Comparison of ENCODE assay signal across 12 cellular contexts in the genomic region with DNA sequence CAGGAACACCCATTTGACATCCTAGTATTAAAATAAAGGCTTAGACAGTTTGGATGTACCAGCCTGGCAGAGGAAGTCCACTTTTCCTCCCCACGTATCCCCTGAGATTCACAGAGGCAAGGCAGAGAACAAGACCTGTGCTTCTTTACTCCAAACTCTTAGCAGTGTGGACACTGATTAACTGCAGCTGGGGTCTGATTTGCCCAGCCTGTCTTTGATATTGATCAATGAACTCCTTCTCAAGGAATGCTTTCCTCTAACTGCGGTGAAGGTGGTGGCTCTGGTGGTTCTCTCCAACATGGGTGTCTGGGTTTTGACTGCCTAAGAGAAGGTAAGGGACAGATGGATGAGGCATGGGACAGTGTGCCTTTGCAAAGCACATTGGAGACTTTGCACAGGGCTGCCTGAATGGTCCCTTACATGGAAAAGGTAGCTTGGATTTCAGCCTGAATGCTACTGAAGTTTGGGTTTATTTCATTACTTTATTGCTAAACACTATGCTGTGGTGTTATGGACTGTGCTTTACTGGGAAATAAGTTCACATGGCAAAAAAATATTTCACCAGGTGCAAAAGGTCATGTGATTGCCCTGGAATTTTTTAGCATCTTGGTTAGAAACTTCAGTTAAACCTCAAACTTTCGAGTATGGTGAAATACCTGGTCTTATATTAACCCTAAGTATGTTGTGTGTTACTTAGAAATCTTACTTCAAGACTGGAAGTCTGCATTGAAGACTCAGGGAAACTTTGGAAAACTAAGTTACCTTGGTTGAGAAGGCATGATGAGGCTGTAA.
DNase-seq lines count a peak whose midpoint lies in the region; ATAC-seq and TF ChIP-seq lines count a peak whose summit lies in the region.
"Had no signal": no experiment of that assay in that cellular context is flagged by ENCODE, and none has a peak within 500 bp of the region (broad histone marks: within the 10 kb centered on the region; RNA-seq: fewer than 3 reads in every experiment).

No MANE protein-coding gene starts in this region.

- peak overlapping the region; percentile 53 for H3K9ac ChIP-seq in DND-41 (ENCODE audit: low read depth, low read length)
- no peak overlapping the region for H3K9ac ChIP-seq in endocrine pancreas (ENCODE audit: control insufficient read depth, insufficient read depth, low read length)

- no peak for TF ChIP-seq CTCF in DND-41 (IDR thresholded peaks at IDR 0.05; ENCODE audit: borderline replicate concordance, extremely low read depth, low read length, poor library complexity, severe bottlenecking)

- peaks cover 40% of the 10 kb centered on the region for H3K4me1 ChIP-seq in DND-41 (ENCODE audit: insufficient read depth, low read length)
- peaks cover 28% of the 10 kb centered on the region for H3K4me1 ChIP-seq in endocrine pancreas (ENCODE audit: control insufficient read depth, insufficient read depth, low read length)

- H3K27me3 ChIP-seq in DND-41 (ENCODE audit: insufficient read depth, low read length, poor library complexity) (peaks cover 40% of the 10 kb centered on the region), endocrine pancreas (ENCODE audit: control insufficient read depth, insufficient read depth, low read length) (no peaks in the 10 kb centered on the region)

- peak; percentile 32; the same call in 1 of the 3 replicates for ATAC-seq in DND-41 (ENCODE audit: insufficient read depth, low read depth)
- ATAC-seq in HG02885 (IDR thresholded peaks at IDR 0.05; ENCODE audit: poor library complexity, unreplicated experiment): peak; percentile 28
- ATAC-seq in GM21717 (IDR thresholded peaks at IDR 0.05; ENCODE audit: unreplicated experiment): no peak

- H3K9me3 ChIP-seq in DND-41 (ENCODE audit: insufficient read depth, low read length, severe bottlenecking) (no peaks in the 10 kb centered on the region), endocrine pancreas (ENCODE audit: control insufficient read depth, low read length) (no peaks in the 10 kb centered on the region)
- H3K9me3 ChIP-seq: esophagus muscularis mucosa, MG63 had no signal

- TF ChIP-seq POLR2A in GM19099 (IDR thresholded peaks at IDR 0.05; ENCODE audit: extremely low read depth, insufficient read length, low read depth): peak; percentile 25

- H3K36me3 ChIP-seq in DND-41 (ENCODE audit: insufficient read depth, low read length) (no peaks in the 10 kb centered on the region), endocrine pancreas (ENCODE audit: control insufficient read depth, insufficient read depth, low read length) (no peaks in the 10 kb centered on the region)
- H3K36me3 ChIP-seq: esophagus muscularis mucosa, MG63 had no signal

- H3K27ac ChIP-seq in DND-41 (ENCODE audit: low read length): peak overlapping the region; percentile 81
- H3K27ac ChIP-seq: esophagus muscularis mucosa, HL-60 had no signal

- H3K4me2 ChIP-seq in DND-41 (ENCODE audit: insufficient read depth, low read length): peak overlapping the region; percentile 52

- H3K4me3 ChIP-seq in DND-41 (ENCODE audit: low read depth in 1 of 2, low read length in 2 of 2) (peak overlapping the region in 1 of 2 experiments; percentile 43; a peak in 2 of 4 replicates), endocrine pancreas (ENCODE audit: control insufficient read depth, insufficient read depth, low read length) (peak overlapping the region; percentile 85)
- H3K4me3 ChIP-seq: MG63 had no signal

- H4K20me1 ChIP-seq in DND-41 (ENCODE audit: insufficient read depth, low read length): no peaks in the 10 kb centered on the region

- no peak for DNase-seq in DND-41
- DNase-seq in stimulated activated CD4-positive, alpha-beta T cell treated with anti-CD3 and anti-CD28 coated beads, Interleukin-12 subunit alpha, Interleukin-12 subunit beta, amount 100 ng/mL, for 4 hours: no peak
- DNase-seq in T-helper 2 cell: no peak
- DNase-seq in NCI-H345 (lab: John Stamatoyannopoulos, UW): no peak
- DNase-seq: H9, MG63 had no signal

- H2AFZ ChIP-seq in DND-41 (ENCODE audit: low read depth, low read length): no peak overlapping the region

- peaks cover 5% of the 10 kb centered on the region; the same call in 1 of the 2 replicates for H3K79me2 ChIP-seq in DND-41 (ENCODE audit: insufficient read depth, low read length)
